Comparison of ENCODE assay signal across 8 cellular contexts in the genomic region with DNA sequence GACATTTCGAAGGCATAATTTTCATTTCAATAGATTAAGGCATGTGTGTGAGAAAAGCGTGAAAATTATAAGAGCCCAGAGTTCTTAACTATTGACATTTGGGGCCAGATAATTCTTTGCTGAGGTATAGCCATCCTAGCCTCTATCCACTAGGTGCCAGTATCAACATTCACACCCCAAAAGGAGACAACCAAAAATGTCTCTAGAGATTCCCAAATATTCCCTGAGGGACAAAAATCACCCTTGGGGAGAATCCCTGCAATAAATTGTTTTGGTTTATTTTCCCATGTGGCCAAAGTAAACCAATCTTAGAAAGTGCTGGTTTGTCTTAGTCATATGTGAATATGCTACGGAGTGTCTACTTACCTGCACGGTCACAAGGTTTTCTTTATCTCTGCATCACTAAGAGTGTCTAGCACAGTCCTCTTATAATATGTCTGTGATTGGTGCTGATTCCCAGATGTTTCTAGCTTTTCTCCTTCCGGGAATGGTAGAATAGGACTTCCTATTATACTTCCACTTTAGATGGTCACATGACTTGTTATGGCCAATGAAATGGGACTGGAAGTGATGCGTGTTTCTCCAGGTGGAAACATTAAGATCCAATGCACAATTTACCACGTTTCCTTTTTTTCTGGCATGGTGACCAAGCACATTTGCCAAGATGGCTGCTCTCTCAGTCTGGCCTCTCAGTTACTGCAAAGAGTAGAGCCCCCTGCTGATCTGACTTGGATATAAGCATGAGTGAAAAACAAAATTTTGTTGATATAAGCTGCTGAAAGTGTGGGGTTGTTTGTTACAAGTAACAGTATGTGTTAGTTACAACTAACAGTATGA. TPM values are rescaled to one million over a fixed set of nuclear protein-coding genes. Genes with fewer than 3 reads are reported as not detected.
DNase-seq lines count a peak whose midpoint lies in the region; ATAC-seq, FAIRE-seq and TF ChIP-seq lines count a peak whose summit lies in the region.

No MANE protein-coding gene starts in this region.

- TF ChIP-seq RAD21 in HepG2 (CRISPR knock-in tag; IDR thresholded peaks at IDR 0.05) = no peak

- 40% methylated on average over 7 of the region's 7 CpGs for WGBS in HepG2 (ENCODE audit: low lambda C conversion rate)

- no peaks in the 10 kb centered on the region for H3K27me3 ChIP-seq in AG04450 (ENCODE audit: control insufficient read depth, insufficient read depth, low read length)
- no peaks in the 10 kb centered on the region for H3K27me3 ChIP-seq in OCI-LY3 (ENCODE audit: low read depth, low read length)
- 0 out of 5 replicates have a peak, but pooled peaks cover 0 to 2% of the 10 kb centered on the region in 2 experiments for H3K27me3 ChIP-seq in HepG2 (ENCODE audit: control insufficient read depth in 1 of 2, insufficient read depth in 2 of 2, low read length in 2 of 2)
- H3K27me3 ChIP-seq in effector memory CD4-positive, alpha-beta T cell (replicated peaks; ENCODE audit: control insufficient read depth, insufficient read depth, low read length, poor library complexity, severe bottlenecking) = no peaks in the 10 kb centered on the region

- DNase-seq in AG04450 (ENCODE audit: low read depth, low spot score) (no peak), HepG2 (ENCODE audit: low spot score) (peak; percentile 36), NCI-H226 (no peak)
- DNase-seq in effector memory CD4-positive, alpha-beta T cell = no peak
- no peak for DNase-seq in activated CD8-positive, alpha-beta memory T cell treated with anti-CD3 and anti-CD28 coated beads, Interleukin-2, amount 50 U/mL, for 4 hours

- H4K20me1 ChIP-seq in OCI-LY3 (ENCODE audit: insufficient read depth, low read length) = no peaks in the 10 kb centered on the region
- H4K20me1 ChIP-seq in HepG2 (ENCODE audit: insufficient read depth, low read length) = no peaks in the 10 kb centered on the region

- no peaks in the 10 kb centered on the region for H3K36me3 ChIP-seq in OCI-LY3 (replicated peaks; ENCODE audit: low read depth, low read length)
- H3K36me3 ChIP-seq in HepG2 (replicated peaks in 1 of 2; ENCODE audit: control insufficient read depth in 1 of 2, insufficient read depth in 2 of 2, low read length in 2 of 2) = no peaks in the 10 kb centered on the region
- no peaks in the 10 kb centered on the region for H3K36me3 ChIP-seq in effector memory CD4-positive, alpha-beta T cell (ENCODE audit: control insufficient read depth, insufficient read depth, low read length)

- no peak for TF ChIP-seq POLR2A in HepG2 (IDR thresholded peaks at IDR 0.05; ENCODE audit: insufficient read depth in 1 of 2, low read depth in 2 of 2, low read length in 2 of 2)

- H3K4me3 ChIP-seq in AG04450 (ENCODE audit: low read depth, low read length) (no peak overlapping the region), OCI-LY3 (ENCODE audit: low read length) (peak overlapping the region; percentile 82), HepG2 (replicated peaks in 1 of 3; ENCODE audit: insufficient read depth in 1 of 3, low read depth in 2 of 3, low read length in 3 of 3) (no peak overlapping the region)
- no peak overlapping the region for H3K4me3 ChIP-seq in effector memory CD4-positive, alpha-beta T cell (ENCODE audit: insufficient read depth, low read depth, low read length, poor library complexity, severe bottlenecking)

- no peak for FAIRE-seq in HepG2 (lab: Jason Lieb, UNC)

- no TSS peak for BruUV-seq in HepG2 (replicated peaks; lab: Mats Ljungman, UMichigan)

- H3K4me2 ChIP-seq in OCI-LY3 (ENCODE audit: low read length) = peak overlapping the region; percentile 82
- peak overlapping the region; percentile 23; the same call in 1 of the 2 replicates for H3K4me2 ChIP-seq in HepG2 (ENCODE audit: low read depth, low read length)

- H3K9me3 ChIP-seq in AG04450 (ENCODE audit: control insufficient read depth, insufficient read depth, low read length) (no peaks in the 10 kb centered on the region), OCI-LY3 (ENCODE audit: insufficient read depth, low read length) (no peaks in the 10 kb centered on the region), HepG2 (ENCODE audit: low read length) (no peaks in the 10 kb centered on the region)
- H3K9me3 ChIP-seq in effector memory CD4-positive, alpha-beta T cell (ENCODE audit: control insufficient read depth, low read length) = no peaks in the 10 kb centered on the region

- H2AFZ ChIP-seq in OCI-LY3 (ENCODE audit: low read depth, low read length) = peak overlapping the region; percentile 100
- no peak overlapping the region for H2AFZ ChIP-seq in HepG2 (ENCODE audit: low read length)

- H3K27ac ChIP-seq in AG04450 (ENCODE audit: low read depth, low read length) (no peak overlapping the region), OCI-LY3 (ENCODE audit: low read length) (peak overlapping the region; percentile 72), HepG2 (ENCODE audit: extremely low read length, insufficient read depth, low read length) (no peak overlapping the region)
- no peak overlapping the region for H3K27ac ChIP-seq in effector memory CD4-positive, alpha-beta T cell (ENCODE audit: insufficient read depth, low read length, poor library complexity, severe bottlenecking)

- peaks cover 13% of the 10 kb centered on the region for H3K4me1 ChIP-seq in OCI-LY3 (ENCODE audit: low read length)
- 0 out of 2 replicates have a peak, but pooled peaks cover 5% of the 10 kb centered on the region for H3K4me1 ChIP-seq in HepG2 (ENCODE audit: insufficient read depth, low read length)
- H3K4me1 ChIP-seq in effector memory CD4-positive, alpha-beta T cell (ENCODE audit: control insufficient read depth, insufficient read depth, low read length, poor library complexity, severe bottlenecking) = no peaks in the 10 kb centered on the region

- POLR2A ChIA-PET in AG04450 (lab: Yijun Ruan, JAX) = no interaction called here
- POLR2A ChIA-PET in HepG2 (lab: Yijun Ruan, JAX) = no interaction called here

- intact Hi-C loops in HepG2 (cut with micrococcal nuclease; ENCODE audit: unreplicated experiment) = no loop called here

- H3K9ac ChIP-seq in OCI-LY3 (ENCODE audit: low read length) = peak overlapping the region; percentile 85
- H3K9ac ChIP-seq in HepG2 (ENCODE audit: insufficient read depth, low read depth, low read length) = no peak overlapping the region

- peak; percentile 30 for TF ChIP-seq CTCF in AG04450 (IDR thresholded peaks at IDR 0.05; ENCODE audit: low read depth, low read length)
- TF ChIP-seq CTCF in OCI-LY3 (IDR thresholded peaks at IDR 0.05; ENCODE audit: low read depth, low read length) = peak; percentile 96
- TF ChIP-seq CTCF in HepG2 (CRISPR knock-in tag; IDR thresholded peaks at IDR 0.05) = peak; percentile 32

- CTCF ChIA-PET in AG04450 (lab: Charles Lee) (interaction anchor here (0.8 to 4.3 kb wide), 6 partner anchors 18 to 124 kb away, joined by 3 to 52 read pairs (median 4); no protein-coding TSS in a partner anchor), HepG2 (lab: Yijun Ruan, JAX; ENCODE audit: low intra/inter-chr PET ratio, low total read pairs) (no interaction called here)

- in situ Hi-C loops in HepG2 (cut with HindIII; ENCODE audit: extremely low pct_ligation_motif_present, low pct_unique_long_range_greater_than_20kb) = loop anchor here (25.0 kb wide), 1 partner anchor 1897 kb away; no protein-coding TSS in a partner anchor

- no peak for TF ChIP-seq EP300 in HepG2 (IDR thresholded peaks at IDR 0.05; ENCODE audit: low read depth in 2 of 2, low read length in 2 of 2)
- TF ChIP-seq EP300 in HepG2 (CRISPR knock-in tag; IDR thresholded peaks at IDR 0.05; ENCODE audit: borderline replicate concordance) = no peak

- ATAC-seq in GM18508 (IDR thresholded peaks at IDR 0.05; ENCODE audit: insufficient read depth, unreplicated experiment) (peak; percentile 57), HG02852 (IDR thresholded peaks at IDR 0.05; ENCODE audit: unreplicated experiment) (peak; percentile 81), HepG2 (peak; percentile 80)

- H3K79me2 ChIP-seq in OCI-LY3 (ENCODE audit: low read length) (no peaks in the 10 kb centered on the region), HepG2 (ENCODE audit: insufficient read depth, low read length) (no peaks in the 10 kb centered on the region)

TF ChIP-seq in HepG2, 621 proteins besides CTCF, POLR2A, EP300 and RAD21 (continues in another document):
- peak; percentile 60; the same call in 1 of the 2 replicates for TF ChIP-seq NFYB (CRISPR knock-in tag; IDR thresholded peaks at IDR 0.05)
- peak; percentile 75 for TF ChIP-seq YY1 (IDR thresholded peaks at IDR 0.05; ENCODE audit: insufficient read depth, insufficient replicate concordance, low read depth, low read length)

RNA-seq across cellular contexts. Expression of gene KBTBD8, which starts 8.0 kb away (rescaled TPM):
- polyA plus RNA-seq in AG04450 (2011; rRNA removed) = 1.9 and 2.0 TPM in 2 replicates
- polyA minus RNA-seq in AG04450 (2011; rRNA and poly(A)+ RNA removed) = 1.4 and 5.3 TPM in 2 replicates
- 7.6 and 16.2 TPM in 2 replicates for total RNA-seq in HepG2 (2016; rRNA removed; fragmentation: Illumina TruSeq; extraction: Trizol)
- 0.53 and 0.81 TPM in 2 replicates for total RNA-seq in HepG2 (2016; cell fraction: cytosol; rRNA removed; fragmentation: Illumina TruSeq; extraction: Trizol; ENCODE audit: low read depth)
- 7.1 and 13.9 TPM in 2 replicates for total RNA-seq in HepG2 (2016; cell fraction: insoluble cytoplasmic fraction; rRNA removed; fragmentation: Illumina TruSeq; extraction: Trizol)
- total RNA-seq in HepG2 (2016; cell fraction: membrane; rRNA removed; fragmentation: Illumina TruSeq; extraction: Trizol) = 2.3 and 4.2 TPM in 2 replicates
- total RNA-seq in HepG2 (2016; cell fraction: nucleus; rRNA removed; fragmentation: Illumina TruSeq; extraction: Trizol) = 5.5 and 7.7 TPM in 2 replicates
- polyA plus RNA-seq in HepG2 (2011; rRNA removed) = 0.81 and 1.1 TPM in 2 replicates
- 0.27 and 0.29 TPM in 2 replicates for polyA plus RNA-seq in HepG2 (2011; cell fraction: cytosol; rRNA removed)
- polyA plus RNA-seq in HepG2 (2011; cell fraction: nucleus; rRNA removed) = 0.17 and 0.40 TPM in 2 replicates
- 0.59 and 0.76 TPM in 2 replicates for polyA plus RNA-seq in HepG2 (2012)
- 0.17 and 0.29 TPM in 2 replicates for polyA plus RNA-seq in HepG2 (2016; cell fraction: cytosol; fragmentation: Illumina TruSeq; extraction: Trizol; ENCODE audit: low read depth)
- polyA plus RNA-seq in HepG2 (2016; cell fraction: insoluble cytoplasmic fraction; fragmentation: Illumina TruSeq; extraction: Trizol; ENCODE audit: low read depth) = 5.0 and 5.8 TPM in 2 replicates
- polyA plus RNA-seq in HepG2 (2016; cell fraction: membrane; fragmentation: Illumina TruSeq; extraction: Trizol; ENCODE audit: low read depth) = 0.65 and 0.88 TPM in 2 replicates
- polyA plus RNA-seq in HepG2 (2016; cell fraction: nucleus; fragmentation: Illumina TruSeq; extraction: Trizol; ENCODE audit: insufficient read depth, low read depth) = 4.1 and 5.3 TPM in 2 replicates
- 2.5 TPM in 1 of 2 replicates, not detected in the other for polyA minus RNA-seq in HepG2 (2011; rRNA and poly(A)+ RNA removed; ENCODE audit: low replicate concordance)
- polyA minus RNA-seq in HepG2 (2011; cell fraction: cytosol; rRNA and poly(A)+ RNA removed) = 0.40 and 0.79 TPM in 2 replicates
- 2.1 and 4.6 TPM in 2 replicates for polyA minus RNA-seq in HepG2 (2011; cell fraction: nucleus; rRNA and poly(A)+ RNA removed)

Comparison
In these comparisons a context has a peak if more than half of its experiments do, and no peak if none do; other contexts are left out.
1. CTCF ChIP-seq: peak in every context shown above with its lines; median percentile 96 in OCI-LY3; 32 in HepG2; 30 in AG04450.